In the genomic region with DNA sequence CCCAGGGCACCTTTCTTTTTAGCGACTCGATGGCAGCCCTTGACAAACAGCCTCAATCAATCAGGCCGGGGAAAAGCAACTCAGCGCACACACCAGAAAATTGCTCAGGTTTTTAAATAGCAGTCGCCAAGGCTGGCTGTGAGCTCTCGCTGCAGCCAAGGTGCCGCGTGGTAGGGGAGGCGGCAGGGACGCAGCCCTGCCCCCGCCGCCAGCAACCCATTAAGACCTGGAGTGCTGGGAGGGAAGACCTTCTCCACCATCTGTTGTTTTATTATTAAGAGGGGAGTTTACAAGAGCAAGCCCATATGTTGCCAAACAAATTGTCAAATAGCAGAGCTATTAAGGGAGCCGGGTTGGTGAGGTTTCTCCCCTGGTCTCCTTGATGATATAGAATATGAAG, we compare ENCODE assay signal across 18 cellular contexts. TPM values are rescaled to one million over a fixed set of nuclear protein-coding genes. Genes with fewer than 3 reads are reported as not detected.
DNase-seq lines count a peak whose midpoint lies in the region; ATAC-seq and TF ChIP-seq lines count a peak whose summit lies in the region.
"Had no signal": no experiment of that assay in that cellular context is flagged by ENCODE, and none has a peak within 500 bp of the region (broad histone marks: within the 10 kb centered on the region; RNA-seq: fewer than 3 reads in every experiment).

No MANE protein-coding gene starts in this region.

- in situ Hi-C loops in G401 (cut with HindIII; ENCODE audit: low sequenced_read_pairs): no loop called here

- no peak overlapping the region for H2BK120ac ChIP-seq in neuronal stem cell (ENCODE audit: low read depth, low read length)

- no peak overlapping the region for H4K8ac ChIP-seq in neuronal stem cell (ENCODE audit: low read depth, low read length)

- H3K27me3 ChIP-seq in SJCRH30: no peaks in the 10 kb centered on the region
- peaks cover 0 to 71% (median 0%) of the 10 kb centered on the region in 3 experiments for H3K27me3 ChIP-seq in neuronal stem cell (ENCODE audit: control insufficient read depth in 3 of 3, insufficient read depth in 3 of 3, low read depth in 1 of 3, low read length in 3 of 3)
- H3K27me3 ChIP-seq in ascending aorta: no peaks in the 10 kb centered on the region

- no peaks in the 10 kb centered on the region for H3K79me1 ChIP-seq in neuronal stem cell (ENCODE audit: low read depth, low read length)

- no peak overlapping the region for H3K4me2 ChIP-seq in neuronal stem cell (ENCODE audit: insufficient read depth, low read length, poor library complexity, severe bottlenecking)
- H3K4me2 ChIP-seq: KMS-11, smooth muscle cell had no signal

- H2BK15ac ChIP-seq in neuronal stem cell (ENCODE audit: low read length): peak overlapping the region; percentile 69

- H3K14ac ChIP-seq in neuronal stem cell (ENCODE audit: low read length): no peak overlapping the region

- no peak overlapping the region for H2BK5ac ChIP-seq in neuronal stem cell (ENCODE audit: low read length)

- TF ChIP-seq CTCF in ascending aorta (IDR thresholded peaks at IDR 0.05): no peak

- no peak overlapping the region for H2AFZ ChIP-seq in neuronal stem cell (ENCODE audit: low read length)

- H3K4me3 ChIP-seq in SJCRH30 (peak overlapping the region; percentile 18), neuronal stem cell (ENCODE audit: low read length in 2 of 2) (no peak overlapping the region), ascending aorta (no peak overlapping the region)
- H3K4me3 ChIP-seq: prostate gland, smooth muscle cell had no signal

- H3K4ac ChIP-seq in neuronal stem cell (ENCODE audit: low read length): no peak overlapping the region

- intact Hi-C loops in ascending aorta (cut with DNase I): no loop called here

- WGBS in neuronal stem cell (ENCODE audit: extremely low coverage in 2 of 2, insufficient read length in 2 of 2, insufficient replicate concordance in 1 of 2), 2 donors: no CpG with 5 or more reads among the region's 13 CpGs

- no peak overlapping the region for H2AK5ac ChIP-seq in neuronal stem cell (ENCODE audit: low read depth, low read length)

- H3K36me3 ChIP-seq in SJCRH30 (no peaks in the 10 kb centered on the region), neuronal stem cell (replicated peaks in 1 of 2; ENCODE audit: control insufficient read depth in 2 of 2, insufficient read depth in 2 of 2, low read length in 2 of 2) (no peaks in the 10 kb centered on the region), ascending aorta (peaks cover 14 to 44% of the 10 kb centered on the region in 2 donors)

- H4K91ac ChIP-seq in neuronal stem cell (ENCODE audit: low read depth, low read length, poor library complexity): no peak overlapping the region

- no peak overlapping the region for H3K18ac ChIP-seq in neuronal stem cell (ENCODE audit: low read length)

- H3K27ac ChIP-seq in SJCRH30 (peak overlapping the region; percentile 72), neuronal stem cell (replicated peaks; ENCODE audit: low read length) (no peak overlapping the region), ascending aorta (no peak overlapping the region)
- H3K27ac ChIP-seq: KMS-11, prostate gland had no signal

- H3K23ac ChIP-seq in neuronal stem cell (ENCODE audit: low read depth, low read length, poor library complexity): no peak overlapping the region

- no peak overlapping the region for H3K9ac ChIP-seq in neuronal stem cell (ENCODE audit: low read depth, low read length, poor library complexity)
- H3K9ac ChIP-seq: KMS-11 had no signal

- H2BK12ac ChIP-seq in neuronal stem cell (ENCODE audit: low read length): no peak overlapping the region

- ATAC-seq in GM21529 (IDR thresholded peaks at IDR 0.05; ENCODE audit: unreplicated experiment): no peak

- H3K4me1 ChIP-seq in SJCRH30 (peaks cover 69% of the 10 kb centered on the region), neuronal stem cell (ENCODE audit: control insufficient read depth in 2 of 2, insufficient read depth in 1 of 2, low read depth in 1 of 2, low read length in 2 of 2) (peaks cover 10 to 36% of the 10 kb centered on the region in 2 donors), ascending aorta (no peaks in the 10 kb centered on the region)
- H3K4me1 ChIP-seq: prostate gland had no signal

- DNase-seq in G401 (ENCODE audit: low spot score) (peak; percentile 92), NCI-H1694 treated with DMSO at 0.1 percent for 48 hours (lab: John Stamatoyannopoulos, UW) (peak; percentile 87), SJCRH30 (peak; percentile 65 to 76), neuronal stem cell (ENCODE audit: low spot score) (no peak), MV-4-11 (lab: John Stamatoyannopoulos, UW) (no peak), ascending aorta (ENCODE audit: low spot score in 2 of 2) (no peak)
- DNase-seq: activated CD4-positive, CD25-positive, alpha-beta regulatory T cell; effector CD4-positive, alpha-beta T cell; HFFc6; immature natural killer cell; mammary epithelial cell; naive B cell; SHP77; T-helper 2 cell had no signal

- no peaks in the 10 kb centered on the region for H3K9me3 ChIP-seq in SJCRH30 (replicated peaks)
- H3K9me3 ChIP-seq in neuronal stem cell (replicated peaks in 1 of 2; ENCODE audit: control insufficient read depth in 2 of 2, insufficient read depth in 1 of 2, low read depth in 1 of 2, low read length in 2 of 2): no peaks in the 10 kb centered on the region
- no peaks in the 10 kb centered on the region for H3K9me3 ChIP-seq in ascending aorta
- H3K9me3 ChIP-seq: prostate gland had no signal

RNA-seq across cellular contexts. Expression of gene ASS1, which starts 22.6 kb away (rescaled TPM):
- 0.31 and 2.8 TPM in 2 replicates for total RNA-seq in G401 (2014; rRNA removed; shearing (Covaris generic))
- total RNA-seq in SJCRH30 (2014; rRNA removed; shearing (Covaris generic)): 1,949 and 1,974 TPM in 2 replicates
- polyA plus RNA-seq in neuronal stem cell (2013, experiment 1 of 2): 19.7 TPM
- polyA plus RNA-seq in neuronal stem cell (2013, experiment 2 of 2): 19.8 TPM
- total RNA-seq in ascending aorta: 162 TPM
- polyA plus RNA-seq: immature natural killer cell had no signal

Comparison
In these comparisons a context has a peak if more than half of its experiments do, and no peak if none do; other contexts are left out.
1. DNase-seq: peak in G401 (single experiment), NCI-H1694 treated with DMSO at 0.1 percent for 48 hours (single experiment) and SJCRH30 (2 of 2); none in neuronal stem cell (single experiment), MV-4-11 (single experiment) and ascending aorta (0 of 2).
2. RNA of gene ASS1, which starts 22.6 kb away (total RNA-seq): 1,949 to 1,974 TPM in SJCRH30 and 162 TPM in ascending aorta (single experiment); 0.31 to 2.8 TPM in G401; every median in the first group is over 10 times any median in the second.